In genomic region chr15:89399390-89400120, GRCh38 we compare ENCODE assay signal across 8 cellular contexts.
DNase-seq lines count a peak whose midpoint lies in the region; ATAC-seq, FAIRE-seq and TF ChIP-seq lines count a peak whose summit lies in the region.

No MANE protein-coding gene starts in this region.

- no peaks in the 10 kb centered on the region for H3K36me3 ChIP-seq in small intestine (ENCODE audit: control insufficient read depth in 2 of 2, insufficient read depth in 2 of 2, low read length in 2 of 2)

- H3K9me3 ChIP-seq in AG04450 (ENCODE audit: control insufficient read depth, insufficient read depth, low read length) = no peaks in the 10 kb centered on the region; the same call in 1 of the 2 replicates
- no peaks in the 10 kb centered on the region for H3K9me3 ChIP-seq in right cardiac atrium (ENCODE audit: control insufficient read depth, low read length)
- no peaks in the 10 kb centered on the region for H3K9me3 ChIP-seq in small intestine (ENCODE audit: control insufficient read depth, low read depth)

- CTCF ChIA-PET in AG04450 (lab: Charles Lee) = interaction anchor here (0.7 kb wide), 1 partner anchor 41 kb away, joined by 4 read pairs; no protein-coding TSS in a partner anchor

- peak; percentile 45 for TF ChIP-seq CTCF in AG04450 (IDR thresholded peaks at IDR 0.05; ENCODE audit: low read depth, low read length)

- FAIRE-seq in GM12891 (lab: Jason Lieb, UNC) = peak; percentile 86
- FAIRE-seq in small intestine (lab: Jason Lieb, UNC) = no peak

- H3K27me3 ChIP-seq in AG04450 (ENCODE audit: control insufficient read depth, insufficient read depth, low read length) (peaks cover 65% of the 10 kb centered on the region), right cardiac atrium (ENCODE audit: control insufficient read depth, insufficient read depth) (peaks cover 3% of the 10 kb centered on the region), small intestine (ENCODE audit: control insufficient read depth in 2 of 2, insufficient read depth in 2 of 2, low read length in 2 of 2) (peaks cover 2 to 42% of the 10 kb centered on the region in 2 donors)

- intact Hi-C loops in right cardiac atrium (cut with DNase I) = no loop called here

- DNase-seq in AG04450 (ENCODE audit: low read depth, low spot score) (no peak), GM12891 (ENCODE audit: insufficient read length, low spot score) (peak; percentile 74), NCI-H226 (peak; percentile 31), right cardiac atrium (peak in 1 of 3 donors; percentile 53), small intestine (peak; percentile 13)
- peak in 1 of 2 donors; percentile 51 for DNase-seq in activated naive CD4-positive, alpha-beta T cell treated with anti-CD3 and anti-CD28 coated beads, Interleukin-2, amount 50 U/mL, for 72 hours (ENCODE audit: low spot score in 2 of 2)
- no peak for DNase-seq in NK-92 treated with Interleukin-12 subunit alpha and Interleukin-12 subunit beta, amount 100 ng/mL, for 24 hours (lab: John Stamatoyannopoulos, UW)

- WGBS in right cardiac atrium = under 1% methylated on average over 64 of the region's 64 CpGs
- 1 to 2% (median 1%) methylated on average over 60 to 64 of the region's 64 CpGs for WGBS in small intestine, 3 donors

- H3K4me1 ChIP-seq in right cardiac atrium (ENCODE audit: control insufficient read depth, insufficient read depth, low read length) (no peaks in the 10 kb centered on the region), small intestine (ENCODE audit: control insufficient read depth in 2 of 2, insufficient read depth in 1 of 2, low read depth in 1 of 2, low read length in 1 of 2) (peaks cover 0 to 3% of the 10 kb centered on the region in 2 donors)

- no peak overlapping the region for H3K27ac Mint-ChIP-seq in activated naive CD4-positive, alpha-beta T cell treated with anti-CD3 and anti-CD28 coated beads, Interleukin-2, amount 50 U/mL, for 72 hours

- POLR2A ChIA-PET in AG04450 (lab: Yijun Ruan, JAX) = no interaction called here

- no peak for TF ChIP-seq POLR2A in GM12891 (IDR thresholded peaks at IDR 0.05; ENCODE audit: low read depth, low read length)

- H3K27ac ChIP-seq in AG04450 (ENCODE audit: low read depth, low read length) (no peak overlapping the region), right cardiac atrium (ENCODE audit: low read length) (no peak overlapping the region), small intestine (ENCODE audit: low read depth in 1 of 2, low read length in 1 of 2) (no peak overlapping the region)

- peak overlapping the region; percentile 25 for H3K4me3 ChIP-seq in AG04450 (ENCODE audit: low read depth, low read length)
- H3K4me3 ChIP-seq in right cardiac atrium (ENCODE audit: low read length) = peak overlapping the region; percentile 16
- peak overlapping the region in 1 of 2 donors; percentile 26 for H3K4me3 ChIP-seq in small intestine (ENCODE audit: low read depth in 1 of 2, low read length in 2 of 2)

- ATAC-seq in HG02884 (IDR thresholded peaks at IDR 0.05; ENCODE audit: unreplicated experiment) (peak; percentile 53), right cardiac atrium (peak; percentile 42 to 47)
- ATAC-seq in activated naive CD4-positive, alpha-beta T cell treated with anti-CD3 and anti-CD28 coated beads, Interleukin-2, amount 50 U/mL, for 72 hours = peak; percentile 78 to 79

- no peaks in the 10 kb centered on the region for H3K36me3 Mint-ChIP-seq in activated naive CD4-positive, alpha-beta T cell treated with anti-CD3 and anti-CD28 coated beads, Interleukin-2, amount 50 U/mL, for 72 hours

- H3K9me3 Mint-ChIP-seq in activated naive CD4-positive, alpha-beta T cell treated with anti-CD3 and anti-CD28 coated beads, Interleukin-2, amount 50 U/mL, for 72 hours = no peaks in the 10 kb centered on the region

TF ChIP-seq in GM12891, 5 proteins besides CTCF, POLR2A, EP300 and RAD21:
- TF ChIP-seq PAX5 (IDR thresholded peaks at IDR 0.05; ENCODE audit: insufficient read depth, low read length, severe bottlenecking) = no peak
- no peak for TF ChIP-seq POU2F2 (IDR thresholded peaks at IDR 0.05; ENCODE audit: low read depth, low read length)
- TF ChIP-seq POLR2AphosphoS5 (IDR thresholded peaks at IDR 0.05; ENCODE audit: low read depth, low read length) = no peak
- no peak for TF ChIP-seq TAF1 (IDR thresholded peaks at IDR 0.05; ENCODE audit: low read depth, low read length)
- TF ChIP-seq SPI1 (IDR thresholded peaks at IDR 0.05; ENCODE audit: low read depth, low read length) = no peak

Comparison
In these comparisons a context has a peak if more than half of its experiments do, and no peak if none do; other contexts are left out.
1. DNase-seq: peak in GM12891 (single experiment), NCI-H226 (single experiment) and small intestine (single experiment); none in AG04450 (single experiment) and NK-92 treated with Interleukin-12 subunit alpha and Interleukin-12 subunit beta, amount 100 ng/mL, for 24 hours (single experiment).
2. Peak in every context shown above with its lines, with median percentiles within 50 percentile points of each other: ATAC-seq.